In the genomic region with DNA sequence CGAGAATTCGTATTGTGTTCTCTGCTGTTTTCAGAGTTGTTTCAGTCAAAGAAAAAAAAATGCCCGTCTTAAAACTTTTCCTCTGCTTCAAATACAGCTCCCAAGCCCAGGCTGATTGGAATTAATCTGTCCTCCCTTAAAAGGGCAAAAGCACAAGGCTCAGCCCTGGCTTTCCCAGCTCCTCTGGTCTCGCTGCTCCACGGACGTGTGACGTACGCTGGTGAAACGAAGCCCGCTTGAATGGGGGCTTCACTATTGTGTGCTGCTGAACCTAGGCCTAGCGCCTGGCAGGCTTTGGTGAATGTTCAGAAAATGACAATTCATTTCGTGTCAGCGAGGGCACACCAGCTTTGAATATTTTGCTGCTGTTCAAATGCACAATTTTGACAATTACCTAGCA, we compare ENCODE assay signal across 10 cellular contexts. TPM values are rescaled to one million over a fixed set of nuclear protein-coding genes. Genes with fewer than 3 reads are reported as not detected.
DNase-seq lines count a peak whose midpoint lies in the region; ATAC-seq and TF ChIP-seq lines count a peak whose summit lies in the region.
"Had no signal": no experiment of that assay in that cellular context is flagged by ENCODE, and none has a peak within 500 bp of the region (broad histone marks: within the 10 kb centered on the region; RNA-seq: fewer than 3 reads in every experiment).

No MANE protein-coding gene starts in this region.

- H2AFZ ChIP-seq in GM23338, result no peak overlapping the region

- peaks cover 77% of the 10 kb centered on the region for H3K9me3 Mint-ChIP-seq in GM23338
- H3K9me3 Mint-ChIP-seq in brain, result peaks cover 17 to 71% (median 37%) of the 10 kb centered on the region in 5 experiments
- peaks cover 42% of the 10 kb centered on the region for H3K9me3 Mint-ChIP-seq in mesothelial cell of epicardium
- peaks cover 25% of the 10 kb centered on the region for H3K9me3 Mint-ChIP-seq in stimulated activated memory B cell treated with anti-CD40 and anti-IgM and Interleukin-4, amounts not matched to agents 10 μg/mL and 1 μg/mL and 100 μg/mL, for 72 hours

- TF ChIP-seq CTCF in GM23338 (conservative IDR thresholded peaks at IDR 0.05; ENCODE audit: low read depth in 2 of 2) (no peak), brain (conservative IDR thresholded peaks at IDR 0.05) (no peak), mesothelial cell of epicardium (IDR thresholded peaks at IDR 0.05; ENCODE audit: unreplicated experiment) (no peak)

- no peaks in the 10 kb centered on the region for H3K79me2 ChIP-seq in GM23338 (replicated peaks; ENCODE audit: insufficient read depth)

- no peak overlapping the region for H3K27ac Mint-ChIP-seq in GM23338
- peak overlapping the region; percentile 97 to 100 (median 99) for H3K27ac Mint-ChIP-seq in brain
- H3K27ac Mint-ChIP-seq in mesothelial cell of epicardium, result peak overlapping the region; percentile 73
- peak overlapping the region; percentile 76 for H3K27ac Mint-ChIP-seq in stimulated activated memory B cell treated with anti-CD40 and anti-IgM and Interleukin-4, amounts not matched to agents 10 μg/mL and 1 μg/mL and 100 μg/mL, for 72 hours

- H3K4me1 Mint-ChIP-seq in GM23338 (peaks cover 8% of the 10 kb centered on the region), brain (peaks cover 21% of the 10 kb centered on the region), mesothelial cell of epicardium (peaks cover 3% of the 10 kb centered on the region)
- H3K4me1 Mint-ChIP-seq in stimulated activated memory B cell treated with anti-CD40 and anti-IgM and Interleukin-4, amounts not matched to agents 10 μg/mL and 1 μg/mL and 100 μg/mL, for 72 hours, result peaks cover 12% of the 10 kb centered on the region

- 0 out of 2 replicates have a peak, but pooled peaks cover 6% of the 10 kb centered on the region for H3K9me2 ChIP-seq in GM23338 (ENCODE audit: insufficient read depth)

- H3K4me3 ChIP-seq in GM23338, result peak overlapping the region; percentile 66

- no peaks in the 10 kb centered on the region for H3K36me3 ChIP-seq in GM23338 (ENCODE audit: insufficient read depth)
- H3K36me3 ChIP-seq: colonic mucosa had no signal

- H3K36me3 Mint-ChIP-seq in GM23338 (ENCODE audit: low read depth), result peaks cover 53% of the 10 kb centered on the region
- H3K36me3 Mint-ChIP-seq in brain, result peaks cover 38% of the 10 kb centered on the region
- peaks cover 37% of the 10 kb centered on the region for H3K36me3 Mint-ChIP-seq in mesothelial cell of epicardium
- H3K36me3 Mint-ChIP-seq in stimulated activated memory B cell treated with anti-CD40 and anti-IgM and Interleukin-4, amounts not matched to agents 10 μg/mL and 1 μg/mL and 100 μg/mL, for 72 hours, result peaks cover 49% of the 10 kb centered on the region

- ATAC-seq in GM23338 (no peak), GM18517 (IDR thresholded peaks at IDR 0.05; ENCODE audit: unreplicated experiment) (no peak), GM19328 (IDR thresholded peaks at IDR 0.05; ENCODE audit: unreplicated experiment) (no peak)
- no peak for ATAC-seq in stimulated activated memory B cell treated with anti-CD40 and anti-IgM and Interleukin-4, amounts not matched to agents 10 μg/mL and 1 μg/mL and 100 μg/mL, for 72 hours

- DNase-seq in GM23338 (ENCODE audit: low spot score) (peak; percentile 32), mesothelial cell of epicardium (ENCODE audit: low spot score in 2 of 2, unreplicated experiment in 2 of 2) (no peak), SIG-M5 treated with dmso at 0.1 percent for 504 hours (lab: John Stamatoyannopoulos, UW; ENCODE audit: unreplicated experiment) (no peak), SIG-M5 (lab: John Stamatoyannopoulos, UW) (no peak)

- peak overlapping the region; percentile 81 for H3K4me2 ChIP-seq in GM23338

- 0 out of 2 replicates have a peak, but pooled peaks cover 4% of the 10 kb centered on the region for H3F3A ChIP-seq in GM23338 (replicated peaks; ENCODE audit: low read depth)

- H3K27ac ChIP-seq in GM23338 (ENCODE audit: low read depth), result peak overlapping the region; percentile 82

- H3K27me3 ChIP-seq in GM23338 (ENCODE audit: insufficient read depth), result no peaks in the 10 kb centered on the region
- H3K27me3 ChIP-seq: colonic mucosa had no signal

- peaks cover 16% of the 10 kb centered on the region for H3K27me3 Mint-ChIP-seq in GM23338 (ENCODE audit: insufficient read depth, low read depth, poor library complexity)
- peaks cover 2% of the 10 kb centered on the region for H3K27me3 Mint-ChIP-seq in brain
- no peaks in the 10 kb centered on the region for H3K27me3 Mint-ChIP-seq in mesothelial cell of epicardium (ENCODE audit: low read depth)
- peaks cover 34% of the 10 kb centered on the region for H3K27me3 Mint-ChIP-seq in stimulated activated memory B cell treated with anti-CD40 and anti-IgM and Interleukin-4, amounts not matched to agents 10 μg/mL and 1 μg/mL and 100 μg/mL, for 72 hours

- H3K4me1 ChIP-seq in GM23338 (ENCODE audit: insufficient read depth), result peaks cover 16% of the 10 kb centered on the region
- H3K4me1 ChIP-seq: colonic mucosa had no signal

- no peaks in the 10 kb centered on the region for H4K20me1 ChIP-seq in GM23338 (replicated peaks; ENCODE audit: insufficient read depth)

- H3K4me3 Mint-ChIP-seq in GM23338 (peak overlapping the region; percentile 79), brain (peak overlapping the region; percentile 86 to 90 (median 87)), mesothelial cell of epicardium (peak overlapping the region; percentile 75)
- peak overlapping the region; percentile 77 for H3K4me3 Mint-ChIP-seq in stimulated activated memory B cell treated with anti-CD40 and anti-IgM and Interleukin-4, amounts not matched to agents 10 μg/mL and 1 μg/mL and 100 μg/mL, for 72 hours

TF ChIP-seq in GM23338, 12 proteins besides CTCF, POLR2A, EP300 and RAD21 (continues in another document):
- TF ChIP-seq CREB1 (CRISPR knock-in tag; IDR thresholded peaks at IDR 0.05; ENCODE audit: low read depth) (no peak), POLR2AphosphoS5 (IDR thresholded peaks at IDR 0.05; ENCODE audit: low read depth) (no peak), EZH2 (IDR thresholded peaks at IDR 0.05; ENCODE audit: low read depth, unreplicated experiment) (no peak), ZNF331 (CRISPR knock-in tag; IDR thresholded peaks at IDR 0.05; ENCODE audit: low read depth) (no peak)
- TF ChIP-seq, protein P1, sequence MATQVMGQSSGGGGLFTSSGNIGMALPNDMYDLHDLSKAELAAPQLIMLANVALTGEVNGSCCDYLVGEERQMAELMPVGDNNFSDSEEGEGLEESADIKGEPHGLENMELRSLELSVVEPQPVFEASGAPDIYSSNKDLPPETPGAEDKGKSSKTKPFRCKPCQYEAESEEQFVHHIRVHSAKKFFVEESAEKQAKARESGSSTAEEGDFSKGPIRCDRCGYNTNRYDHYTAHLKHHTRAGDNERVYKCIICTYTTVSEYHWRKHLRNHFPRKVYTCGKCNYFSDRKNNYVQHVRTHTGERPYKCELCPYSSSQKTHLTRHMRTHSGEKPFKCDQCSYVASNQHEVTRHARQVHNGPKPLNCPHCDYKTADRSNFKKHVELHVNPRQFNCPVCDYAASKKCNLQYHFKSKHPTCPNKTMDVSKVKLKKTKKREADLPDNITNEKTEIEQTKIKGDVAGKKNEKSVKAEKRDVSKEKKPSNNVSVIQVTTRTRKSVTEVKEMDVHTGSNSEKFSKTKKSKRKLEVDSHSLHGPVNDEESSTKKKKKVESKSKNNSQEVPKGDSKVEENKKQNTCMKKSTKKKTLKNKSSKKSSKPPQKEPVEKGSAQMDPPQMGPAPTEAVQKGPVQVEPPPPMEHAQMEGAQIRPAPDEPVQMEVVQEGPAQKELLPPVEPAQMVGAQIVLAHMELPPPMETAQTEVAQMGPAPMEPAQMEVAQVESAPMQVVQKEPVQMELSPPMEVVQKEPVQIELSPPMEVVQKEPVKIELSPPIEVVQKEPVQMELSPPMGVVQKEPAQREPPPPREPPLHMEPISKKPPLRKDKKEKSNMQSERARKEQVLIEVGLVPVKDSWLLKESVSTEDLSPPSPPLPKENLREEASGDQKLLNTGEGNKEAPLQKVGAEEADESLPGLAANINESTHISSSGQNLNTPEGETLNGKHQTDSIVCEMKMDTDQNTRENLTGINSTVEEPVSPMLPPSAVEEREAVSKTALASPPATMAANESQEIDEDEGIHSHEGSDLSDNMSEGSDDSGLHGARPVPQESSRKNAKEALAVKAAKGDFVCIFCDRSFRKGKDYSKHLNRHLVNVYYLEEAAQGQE (IDR thresholded peaks at IDR 0.05; ENCODE audit: unreplicated experiment), result no peak

RNA-seq across cellular contexts. Expression of gene ZNF135, which starts 0.7 kb away (rescaled TPM):
- total RNA-seq in GM23338 (2014; rRNA removed; shearing (Covaris generic)), result 9.8 and 10.3 TPM in 2 replicates
- polyA plus RNA-seq in GM23338 (2016; fragmentation: Nextera tagmentation; extraction: Ambion mirVana), result 2.8 and 4.8 TPM in 2 replicates
- 8.5 TPM for polyA plus RNA-seq in brain (ENCODE audit: insufficient read depth, low read depth, low replicate concordance)
- 11.6 to 12.5 TPM (median 12.3 TPM) in 3 replicates for total RNA-seq in mesothelial cell of epicardium

RNA-seq across cellular contexts. Expression of gene ZSCAN1, which starts 24.6 kb away (rescaled TPM):
- 0.93 and 1.5 TPM in 2 replicates for total RNA-seq in GM23338 (2014; rRNA removed; shearing (Covaris generic))
- 3.9 and 4.9 TPM in 2 replicates for polyA plus RNA-seq in GM23338 (2016; fragmentation: Nextera tagmentation; extraction: Ambion mirVana)
- 1.1 TPM for polyA plus RNA-seq in brain (ENCODE audit: insufficient read depth, low read depth, low replicate concordance)
- total RNA-seq in mesothelial cell of epicardium, result 1.7 to 3.5 TPM (median 2.9 TPM) in 3 replicates
- total RNA-seq: colonic mucosa, Daoy had no signal

RNA-seq across cellular contexts. Expression of gene ZSCAN18, which starts 39.6 kb away (rescaled TPM):
- total RNA-seq in GM23338 (2014; rRNA removed; shearing (Covaris generic)), result 63.9 and 75.0 TPM in 2 replicates
- polyA plus RNA-seq in GM23338 (2016; fragmentation: Nextera tagmentation; extraction: Ambion mirVana) (25.1 and 29.1 TPM in 2 replicates), brain (ENCODE audit: insufficient read depth, low read depth, low replicate concordance) (158 TPM)
- total RNA-seq in mesothelial cell of epicardium, result 85.9 to 91.9 TPM (median 91.0 TPM) in 3 replicates

RNA-seq across cellular contexts. Expression of gene ZNF606, which starts 55.8 kb away (rescaled TPM):
- 54.4 and 55.6 TPM in 2 replicates for total RNA-seq in GM23338 (2014; rRNA removed; shearing (Covaris generic))
- polyA plus RNA-seq in GM23338 (2016; fragmentation: Nextera tagmentation; extraction: Ambion mirVana), result 11.4 and 13.6 TPM in 2 replicates
- 4.8 TPM for polyA plus RNA-seq in brain (ENCODE audit: insufficient read depth, low read depth, low replicate concordance)
- 41.8 to 46.2 TPM (median 45.4 TPM) in 3 replicates for total RNA-seq in mesothelial cell of epicardium
